ENCODE assay signal across 23 cellular contexts in genomic region chr16:79536958-79537357, GRCh38.
"Had no signal": no experiment of that assay in that cellular context is flagged by ENCODE, and none has a peak within 500 bp of the region (broad histone marks: within the 10 kb centered on the region; RNA-seq: fewer than 3 reads in every experiment).

No MANE protein-coding gene starts in this region.

- H3K27me3 ChIP-seq: MG63, SJSA1 had no signal

- H3K36me3 ChIP-seq: MG63, SJSA1 had no signal

- H3K27ac ChIP-seq: SJSA1, SK-N-MC had no signal

- H3K4me1 ChIP-seq: SJSA1 had no signal

- DNase-seq: Karpas-422, KG1, MG63, NCI-H1092, NCI-H1105 treated with DMSO at 0.1 percent for 48 hours, NCI-H1417 treated with DMSO at 0.1 percent for 48 hours, NCI-H146, NCI-H187, NCI-H2029, NCI-H2081 treated with DMSO at 0.1 percent for 48 hours, NCI-H2171, NCI-H226, NCI-H446, NCI-H510A, NCI-H524 treated with DMSO at 0.1 percent for 48 hours, NCI-H69, NCI-H774, Right ventricle myocardium superior, RPMI8226, SIG-M5 had no signal

- H3K4me3 ChIP-seq: MG63, SJSA1, SK-N-MC had no signal

- FAIRE-seq: RCC 7860 had no signal

- H3K9me3 ChIP-seq: MG63, SJSA1 had no signal
